ENCODE assay signal across 11 cellular contexts in the genomic region with DNA sequence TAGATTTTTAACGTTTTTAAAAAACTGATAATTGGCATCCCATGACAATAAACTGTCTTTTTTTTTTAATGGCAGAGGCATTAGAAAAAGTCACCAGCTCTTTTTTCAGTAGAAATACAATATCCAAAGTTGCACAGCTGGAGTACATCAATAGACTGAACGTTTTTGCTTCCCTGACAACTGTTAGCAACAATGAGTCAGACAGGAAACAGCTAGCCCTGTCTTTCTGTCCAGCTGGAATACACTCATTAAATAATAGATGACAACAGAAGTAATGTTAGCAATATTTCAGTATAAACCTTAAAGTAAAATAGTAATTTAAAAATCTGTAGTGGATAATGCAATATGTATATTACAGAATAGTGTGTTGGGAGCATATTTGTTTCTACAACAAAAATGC.
A peak's percentile ranks its signal among the peaks of the same experiment; 100 is the strongest.
DNase-seq lines count a peak whose midpoint lies in the region; ATAC-seq and TF ChIP-seq lines count a peak whose summit lies in the region.
"Had no signal": no experiment of that assay in that cellular context is flagged by ENCODE, and none has a peak within 500 bp of the region (broad histone marks: within the 10 kb centered on the region; RNA-seq: fewer than 3 reads in every experiment).

No MANE protein-coding gene starts in this region.

- TF ChIP-seq POLR2A in esophagus muscularis mucosa (IDR thresholded peaks at IDR 0.05; ENCODE audit: low read depth) = no peak
- no peak for TF ChIP-seq POLR2A in lower leg skin (IDR thresholded peaks at IDR 0.05)

- TF ChIP-seq CTCF in AG09319 (IDR thresholded peaks at IDR 0.05; ENCODE audit: low read depth, low read length) = no peak
- no peak for TF ChIP-seq CTCF in esophagus muscularis mucosa (IDR thresholded peaks at IDR 0.05)
- TF ChIP-seq CTCF in nephron (IDR thresholded peaks at IDR 0.05; ENCODE audit: unreplicated experiment in 3 of 3) = no peak
- no peak for TF ChIP-seq CTCF in lower leg skin (IDR thresholded peaks at IDR 0.05)

- peak overlapping the region in 1 of 3 experiments; percentile 1 for H3K4me3 Mint-ChIP-seq in nephron
- H3K4me3 Mint-ChIP-seq: activated naive CD4-positive, alpha-beta T cell treated with anti-CD3 and anti-CD28 coated beads, Interleukin-2, amount 10 ng/mL, durations not matched to agents 7 days and 5 days; stimulated activated naive B cell treated with anti-CD40 and anti-IgM and Interleukin-4, amounts not matched to agents 10 μg/mL and 1 μg/mL and 100 μg/mL, for 72 hours had no signal

- H3K4me3 ChIP-seq in esophagus muscularis mucosa (peak overlapping the region in 1 of 4 donors; percentile 2), lower leg skin (ENCODE audit: low read depth, poor library complexity, severe bottlenecking) (no peak overlapping the region)

- in situ Hi-C loops in ACHN (cut with HindIII; ENCODE audit: low pct_ligation_motif_present, low pct_unique_long_range_greater_than_20kb, low sequenced_read_pairs) = no loop called here

- peak overlapping the region; percentile 84 to 97 (median 93) for H3K27ac Mint-ChIP-seq in nephron
- H3K27ac Mint-ChIP-seq: activated naive CD4-positive, alpha-beta T cell treated with anti-CD3 and anti-CD28 coated beads, Interleukin-2, amount 10 ng/mL, durations not matched to agents 7 days and 5 days; stimulated activated naive B cell treated with anti-CD40 and anti-IgM and Interleukin-4, amounts not matched to agents 10 μg/mL and 1 μg/mL and 100 μg/mL, for 72 hours had no signal

- peak; percentile 51 for DNase-seq in AG09319 (ENCODE audit: extremely low read depth, low read depth)
- peak; percentile 61 for DNase-seq in NCI-H774 (lab: John Stamatoyannopoulos, UW)
- no peak for DNase-seq in esophagus muscularis mucosa (ENCODE audit: extremely low spot score)
- DNase-seq in head of caudate nucleus = no peak
- DNase-seq in ACHN = no peak
- no peak for DNase-seq in lower leg skin (ENCODE audit: low spot score in 2 of 2)
- DNase-seq: activated naive CD4-positive, alpha-beta T cell treated with anti-CD3 and anti-CD28 coated beads, Interleukin-2, amount 10 ng/mL, durations not matched to agents 7 days and 5 days; midbrain; stimulated activated naive B cell treated with anti-CD40 and anti-IgM and Interleukin-4, amounts not matched to agents 10 μg/mL and 1 μg/mL and 100 μg/mL, for 72 hours had no signal

- no peaks in the 10 kb centered on the region for H3K36me3 ChIP-seq in esophagus muscularis mucosa

- no peak for ATAC-seq in HG03378 (IDR thresholded peaks at IDR 0.05; ENCODE audit: unreplicated experiment)
- ATAC-seq: stimulated activated naive B cell treated with anti-CD40 and anti-IgM and Interleukin-4, amounts not matched to agents 10 μg/mL and 1 μg/mL and 100 μg/mL, for 72 hours had no signal

- no peaks in the 10 kb centered on the region for H3K27me3 ChIP-seq in esophagus muscularis mucosa

- H3K27ac ChIP-seq in esophagus muscularis mucosa (replicated peaks in 1 of 4) = peak overlapping the region; percentile 70 to 82 (median 78)

- H3K27me3 Mint-ChIP-seq in nephron (ENCODE audit: low read depth) = no peaks in the 10 kb centered on the region
- H3K27me3 Mint-ChIP-seq: activated naive CD4-positive, alpha-beta T cell treated with anti-CD3 and anti-CD28 coated beads, Interleukin-2, amount 10 ng/mL, durations not matched to agents 7 days and 5 days had no signal

- 3% methylated on average over 2 of the region's 2 CpGs for WGBS in esophagus muscularis mucosa
- 13 to 15% methylated on average over 2 of the region's 2 CpGs for WGBS in lower leg skin, 2 donors

- H3K9me3 ChIP-seq in esophagus muscularis mucosa = no peaks in the 10 kb centered on the region

- no peaks in the 10 kb centered on the region for H3K9me3 Mint-ChIP-seq in nephron
- H3K9me3 Mint-ChIP-seq: activated naive CD4-positive, alpha-beta T cell treated with anti-CD3 and anti-CD28 coated beads, Interleukin-2, amount 10 ng/mL, durations not matched to agents 7 days and 5 days had no signal

- intact Hi-C loops in esophagus muscularis mucosa (cut with DNase I) (no loop called here), head of caudate nucleus (cut with DNase I) (no loop called here), lower leg skin (cut with DNase I; ENCODE audit: low total_unique reads) (no loop called here)

- H3K36me3 Mint-ChIP-seq in nephron (ENCODE audit: low read depth) = no peaks in the 10 kb centered on the region
- H3K36me3 Mint-ChIP-seq: activated naive CD4-positive, alpha-beta T cell treated with anti-CD3 and anti-CD28 coated beads, Interleukin-2, amount 10 ng/mL, durations not matched to agents 7 days and 5 days; stimulated activated naive B cell treated with anti-CD40 and anti-IgM and Interleukin-4, amounts not matched to agents 10 μg/mL and 1 μg/mL and 100 μg/mL, for 72 hours had no signal

- TF ChIP-seq EP300 in esophagus muscularis mucosa (IDR thresholded peaks at IDR 0.05) = no peak

- H3K4me1 Mint-ChIP-seq in nephron = peaks cover 30% of the 10 kb centered on the region
- H3K4me1 Mint-ChIP-seq: activated naive CD4-positive, alpha-beta T cell treated with anti-CD3 and anti-CD28 coated beads, Interleukin-2, amount 10 ng/mL, durations not matched to agents 7 days and 5 days; stimulated activated naive B cell treated with anti-CD40 and anti-IgM and Interleukin-4, amounts not matched to agents 10 μg/mL and 1 μg/mL and 100 μg/mL, for 72 hours had no signal

- peaks cover 12 to 34% (median 31%) of the 10 kb centered on the region in 4 donors for H3K4me1 ChIP-seq in esophagus muscularis mucosa

Comparison
In these comparisons a context has a peak if more than half of its experiments do, and no peak if none do; other contexts are left out.
1. DNase-seq: peak in AG09319 (single experiment) and NCI-H774 (single experiment); none in esophagus muscularis mucosa (single experiment), head of caudate nucleus (0 of 42), ACHN (single experiment) and lower leg skin (0 of 2).